ENCODE assay signal across 8 cellular contexts in the genomic region with DNA sequence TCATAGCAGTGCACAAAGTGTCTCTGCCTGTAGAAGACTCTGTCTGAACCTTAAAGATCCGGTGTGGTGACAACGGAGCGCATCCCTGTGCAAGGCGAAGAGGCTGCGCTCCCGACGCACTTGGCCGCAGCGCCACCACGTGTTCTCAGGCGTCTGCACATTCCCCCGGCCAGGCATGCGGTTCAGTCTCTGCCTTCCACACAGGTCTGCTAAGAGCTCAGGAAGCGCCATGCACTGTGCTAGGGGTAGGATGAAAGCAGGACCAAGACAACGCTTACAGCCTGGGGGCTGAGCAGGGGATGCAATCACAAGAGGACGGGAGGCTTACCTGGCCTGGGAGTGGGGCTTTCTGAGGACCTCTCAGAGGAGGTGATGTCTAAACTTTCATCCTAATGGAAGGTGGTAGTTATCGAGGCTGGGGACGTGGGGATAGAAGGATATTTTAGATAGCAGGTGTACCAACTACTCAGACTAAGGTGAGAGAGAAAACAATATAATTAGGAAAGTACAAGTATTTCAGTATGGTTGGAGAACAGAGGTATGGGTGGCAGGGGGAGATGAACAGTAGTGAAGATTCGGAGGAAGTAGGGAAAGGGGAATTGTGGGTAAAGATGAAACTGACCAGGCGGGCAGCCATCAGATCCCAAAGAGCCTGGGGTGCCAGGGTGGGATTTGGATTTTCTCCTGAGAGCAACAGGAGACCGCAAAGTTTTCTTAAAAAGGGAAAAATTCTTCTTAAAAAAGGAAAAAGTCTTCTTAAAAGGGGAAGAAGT. TPM values are rescaled to one million over a fixed set of nuclear protein-coding genes. Genes with fewer than 3 reads are reported as not detected.
DNase-seq lines count a peak whose midpoint lies in the region; ATAC-seq, FAIRE-seq and TF ChIP-seq lines count a peak whose summit lies in the region.

No MANE protein-coding gene starts in this region.

- peaks cover 38% of the 10 kb centered on the region for H3K4me1 Mint-ChIP-seq in activated T-helper 1 cell treated with anti-CD3 and anti-CD28 coated beads, Interleukin-12 subunit alpha, Interleukin-12 subunit beta, Interleukin-2, Interleukin-4 antibody, amounts not matched to agents 30 ng/mL and 10 ng/mL and 1 ng/mL, durations not matched to agents 14 hours and 24 hours and 36 hours (ENCODE audit: low read depth)

- H3K9me3 ChIP-seq in A549: no peaks in the 10 kb centered on the region
- no peaks in the 10 kb centered on the region for H3K9me3 ChIP-seq in suprapubic skin

- H3K4me3 ChIP-seq in A549 (no peak overlapping the region), suprapubic skin (no peak overlapping the region)

- peaks cover 1% of the 10 kb centered on the region for H3K36me3 Mint-ChIP-seq in activated T-helper 1 cell treated with anti-CD3 and anti-CD28 coated beads, Interleukin-12 subunit alpha, Interleukin-12 subunit beta, Interleukin-2, Interleukin-4 antibody, amounts not matched to agents 30 ng/mL and 10 ng/mL and 1 ng/mL, durations not matched to agents 14 hours and 24 hours and 36 hours (ENCODE audit: low read depth)

- peak overlapping the region; percentile 51 for H3K4me2 ChIP-seq in A549

- peaks cover 3% of the 10 kb centered on the region for H3K27me3 Mint-ChIP-seq in activated T-helper 1 cell treated with anti-CD3 and anti-CD28 coated beads, Interleukin-12 subunit alpha, Interleukin-12 subunit beta, Interleukin-2, Interleukin-4 antibody, amounts not matched to agents 30 ng/mL and 10 ng/mL and 1 ng/mL, durations not matched to agents 14 hours and 24 hours and 36 hours (ENCODE audit: insufficient read depth)

- H3K9me3 Mint-ChIP-seq in activated T-helper 1 cell treated with anti-CD3 and anti-CD28 coated beads, Interleukin-12 subunit alpha, Interleukin-12 subunit beta, Interleukin-2, Interleukin-4 antibody, amounts not matched to agents 30 ng/mL and 10 ng/mL and 1 ng/mL, durations not matched to agents 14 hours and 24 hours and 36 hours: peaks cover 2% of the 10 kb centered on the region

- CTCF ChIA-PET in A549 (lab: Yijun Ruan, JAX): interaction anchor here (0.6 to 4.9 kb wide), 19 partner anchors 13 to 841 kb away, joined by 3 to 79 read pairs (median 4); partner anchors contain the start of gene CAPSL

- DNase-seq in A549 (ENCODE audit: low read depth in 1 of 2, low spot score in 1 of 2) (peak; percentile 37 to 60), fibroblast of peridontal ligament (ENCODE audit: extremely low read depth) (peak; percentile 74), occipital lobe (lab: John Stamatoyannopoulos, UW) (peak; percentile 46), suprapubic skin (ENCODE audit: low spot score in 2 of 2) (peak; percentile 69 to 84)
- DNase-seq in activated T-helper 1 cell treated with anti-CD3 and anti-CD28 coated beads, Interleukin-12 subunit alpha, Interleukin-12 subunit beta, Interleukin-2, Interleukin-4 antibody, amounts not matched to agents 30 ng/mL and 10 ng/mL and 1 ng/mL, durations not matched to agents 14 hours and 24 hours and 36 hours (ENCODE audit: low spot score): peak; percentile 82

- ATAC-seq in A549: peak; percentile 76 to 91
- ATAC-seq in GM18498 (IDR thresholded peaks at IDR 0.05; ENCODE audit: unreplicated experiment): peak; percentile 73
- ATAC-seq in HG03159 (IDR thresholded peaks at IDR 0.05; ENCODE audit: unreplicated experiment): peak; percentile 65

- H3K27ac ChIP-seq in A549 (no peak overlapping the region), suprapubic skin (no peak overlapping the region)

- H3K4me1 ChIP-seq in A549 (no peaks in the 10 kb centered on the region), suprapubic skin (peaks cover 12% of the 10 kb centered on the region)

- TF ChIP-seq EP300 in A549 (IDR thresholded peaks at IDR 0.05) (no peak), suprapubic skin (IDR thresholded peaks at IDR 0.05) (no peak)

- H3K27ac Mint-ChIP-seq in activated T-helper 1 cell treated with anti-CD3 and anti-CD28 coated beads, Interleukin-12 subunit alpha, Interleukin-12 subunit beta, Interleukin-2, Interleukin-4 antibody, amounts not matched to agents 30 ng/mL and 10 ng/mL and 1 ng/mL, durations not matched to agents 14 hours and 24 hours and 36 hours: peak overlapping the region; percentile 78

- H3K36me3 ChIP-seq in suprapubic skin: no peaks in the 10 kb centered on the region

- WGBS in A549 (ENCODE audit: missing lambda C conversion rate): 10% methylated on average over 21 of the region's 21 CpGs
- 16% methylated on average over 14 of the region's 21 CpGs for WGBS in suprapubic skin

- POLR2A ChIA-PET in A549 (lab: Yijun Ruan, JAX): no interaction called here

- TF ChIP-seq RAD21 in A549 (conservative IDR thresholded peaks at IDR 0.05 in 1 of 2, IDR thresholded peaks at IDR 0.05 in 1 of 2): peak; percentile 60 to 61; a peak in 4 of 5 replicates

- no peak for TF ChIP-seq POLR2A in A549 (IDR thresholded peaks at IDR 0.05; ENCODE audit: low read length)
- no peak for TF ChIP-seq POLR2A in suprapubic skin (IDR thresholded peaks at IDR 0.05)

- H3K4me3 Mint-ChIP-seq in activated T-helper 1 cell treated with anti-CD3 and anti-CD28 coated beads, Interleukin-12 subunit alpha, Interleukin-12 subunit beta, Interleukin-2, Interleukin-4 antibody, amounts not matched to agents 30 ng/mL and 10 ng/mL and 1 ng/mL, durations not matched to agents 14 hours and 24 hours and 36 hours: peak overlapping the region; percentile 75

- FAIRE-seq in A549 (lab: Jason Lieb, UNC): no peak

- H3K27me3 ChIP-seq in suprapubic skin: peaks cover 39% of the 10 kb centered on the region

- intact Hi-C loops in activated T-helper 1 cell treated with anti-CD3 and anti-CD28 coated beads, Interleukin-12 subunit alpha, Interleukin-12 subunit beta, Interleukin-2, Interleukin-4 antibody, amounts not matched to agents 30 ng/mL and 10 ng/mL and 1 ng/mL, durations not matched to agents 14 hours and 24 hours and 36 hours (cut with micrococcal nuclease): loop anchor here (1.0 to 10.0 kb wide), 10 partner anchors 21 to 1090 kb away; partner anchors contain the start of gene TTC23L

- TF ChIP-seq CTCF in A549 (IDR thresholded peaks at IDR 0.05) (peak; percentile 40), suprapubic skin (IDR thresholded peaks at IDR 0.05) (peak; percentile 23 to 68)

TF ChIP-seq in A549, 52 proteins besides CTCF, POLR2A, EP300 and RAD21:
- peak; percentile 54 for TF ChIP-seq SMC3 (IDR thresholded peaks at IDR 0.05)
- peak; percentile 66 for TF ChIP-seq MAX (IDR thresholded peaks at IDR 0.05)
- TF ChIP-seq CHD4 (IDR thresholded peaks at IDR 0.05; ENCODE audit: borderline replicate concordance): no peak
- no peak for TF ChIP-seq EHF (CRISPR knock-in tag; IDR thresholded peaks at IDR 0.05)
- no peak for TF ChIP-seq ZNF302 (CRISPR knock-in tag; IDR thresholded peaks at IDR 0.05)
- TF ChIP-seq ESRRA (IDR thresholded peaks at IDR 0.05; ENCODE audit: borderline replicate concordance, low read length): no peak
- 0 out of 2 replicates have a peak, but pooled peaks have one; percentile 43 for TF ChIP-seq E2F6 (IDR thresholded peaks at IDR 0.05; ENCODE audit: borderline replicate concordance, low read depth)

TF ChIP-seq in PFSK-1, 5 proteins besides CTCF, POLR2A, EP300 and RAD21:
- TF ChIP-seq FOXP2 (optimal IDR thresholded peaks at IDR 0.05; ENCODE audit: borderline replicate concordance, extremely low read depth, extremely low read length, insufficient read depth) (peak; percentile 81), TAF1 (IDR thresholded peaks at IDR 0.05; ENCODE audit: borderline replicate concordance, insufficient read depth, low read length) (no peak)

RNA-seq across cellular contexts. Expression of gene CAPSL, which starts 13.3 kb away (rescaled TPM):
- polyA plus RNA-seq in A549 (2011; rRNA removed): not detected in 2 replicates
- polyA plus RNA-seq in A549 (2012; cell fraction: cytosol; rRNA removed): not detected in 2 replicates
- polyA plus RNA-seq in A549 (2012; cell fraction: nucleus; rRNA removed): not detected in 2 replicates
- polyA plus RNA-seq in A549 (2017; fragmentation: RNase III; extraction: RNeasy Plus Mini Kit Qiagen cat#74134 plus additional on column Dnase treatment): not detected in 3 replicates
- not detected in 2 replicates for polyA minus RNA-seq in A549 (2011; rRNA and poly(A)+ RNA removed)
- polyA plus RNA-seq in PFSK-1 (2012; ENCODE audit: insufficient read length, low read depth): not detected
- total RNA-seq in activated T-helper 1 cell treated with anti-CD3 and anti-CD28 coated beads, Interleukin-12 subunit alpha, Interleukin-12 subunit beta, Interleukin-2, Interleukin-4 antibody, amounts not matched to agents 30 ng/mL and 10 ng/mL and 1 ng/mL, durations not matched to agents 14 hours and 24 hours and 36 hours: not detected in 2 replicates
- total RNA-seq in occipital lobe: not detected
- not detected for total RNA-seq in suprapubic skin
